Comparison of ENCODE assay signal across 2 cellular contexts in the genomic region with DNA sequence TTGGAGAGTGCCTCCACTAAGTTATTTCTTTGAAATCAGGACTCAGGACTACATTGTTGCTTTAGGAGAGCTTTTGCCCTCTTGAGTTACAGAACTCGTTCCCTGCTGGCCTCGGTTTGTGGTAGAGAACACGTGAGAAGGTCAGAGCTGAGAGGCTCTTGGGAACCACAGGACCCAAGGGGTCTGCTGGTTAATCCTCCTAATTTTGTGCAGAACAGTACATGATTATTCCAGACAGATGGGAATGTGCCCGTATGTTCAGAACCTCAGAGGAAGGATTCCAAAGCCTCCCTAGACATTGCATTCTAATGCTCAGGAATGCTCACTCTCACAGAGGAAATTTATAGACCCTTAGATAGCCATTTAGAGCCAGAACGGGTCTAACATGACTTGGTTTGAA.
TF ChIP-seq lines count a peak whose summit lies in the region.

No MANE protein-coding gene starts in this region.

TF ChIP-seq in SK-N-SH treated with all-trans-retinoic acid at 6 μM for 48 hours, 23 proteins besides CTCF, POLR2A, EP300 and RAD21 (continued from another document):
- TF ChIP-seq, protein P1, sequence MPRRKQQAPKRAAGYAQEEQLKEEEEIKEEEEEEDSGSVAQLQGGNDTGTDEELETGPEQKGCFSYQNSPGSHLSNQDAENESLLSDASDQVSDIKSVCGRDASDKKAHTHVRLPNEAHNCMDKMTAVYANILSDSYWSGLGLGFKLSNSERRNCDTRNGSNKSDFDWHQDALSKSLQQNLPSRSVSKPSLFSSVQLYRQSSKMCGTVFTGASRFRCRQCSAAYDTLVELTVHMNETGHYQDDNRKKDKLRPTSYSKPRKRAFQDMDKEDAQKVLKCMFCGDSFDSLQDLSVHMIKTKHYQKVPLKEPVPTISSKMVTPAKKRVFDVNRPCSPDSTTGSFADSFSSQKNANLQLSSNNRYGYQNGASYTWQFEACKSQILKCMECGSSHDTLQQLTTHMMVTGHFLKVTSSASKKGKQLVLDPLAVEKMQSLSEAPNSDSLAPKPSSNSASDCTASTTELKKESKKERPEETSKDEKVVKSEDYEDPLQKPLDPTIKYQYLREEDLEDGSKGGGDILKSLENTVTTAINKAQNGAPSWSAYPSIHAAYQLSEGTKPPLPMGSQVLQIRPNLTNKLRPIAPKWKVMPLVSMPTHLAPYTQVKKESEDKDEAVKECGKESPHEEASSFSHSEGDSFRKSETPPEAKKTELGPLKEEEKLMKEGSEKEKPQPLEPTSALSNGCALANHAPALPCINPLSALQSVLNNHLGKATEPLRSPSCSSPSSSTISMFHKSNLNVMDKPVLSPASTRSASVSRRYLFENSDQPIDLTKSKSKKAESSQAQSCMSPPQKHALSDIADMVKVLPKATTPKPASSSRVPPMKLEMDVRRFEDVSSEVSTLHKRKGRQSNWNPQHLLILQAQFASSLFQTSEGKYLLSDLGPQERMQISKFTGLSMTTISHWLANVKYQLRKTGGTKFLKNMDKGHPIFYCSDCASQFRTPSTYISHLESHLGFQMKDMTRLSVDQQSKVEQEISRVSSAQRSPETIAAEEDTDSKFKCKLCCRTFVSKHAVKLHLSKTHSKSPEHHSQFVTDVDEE (CRISPR knock-in tag; IDR thresholded peaks at IDR 0.05) = no peak
- no peak for TF ChIP-seq PPARA (CRISPR knock-in tag; IDR thresholded peaks at IDR 0.05; ENCODE audit: borderline replicate concordance)
- TF ChIP-seq, protein P2, sequence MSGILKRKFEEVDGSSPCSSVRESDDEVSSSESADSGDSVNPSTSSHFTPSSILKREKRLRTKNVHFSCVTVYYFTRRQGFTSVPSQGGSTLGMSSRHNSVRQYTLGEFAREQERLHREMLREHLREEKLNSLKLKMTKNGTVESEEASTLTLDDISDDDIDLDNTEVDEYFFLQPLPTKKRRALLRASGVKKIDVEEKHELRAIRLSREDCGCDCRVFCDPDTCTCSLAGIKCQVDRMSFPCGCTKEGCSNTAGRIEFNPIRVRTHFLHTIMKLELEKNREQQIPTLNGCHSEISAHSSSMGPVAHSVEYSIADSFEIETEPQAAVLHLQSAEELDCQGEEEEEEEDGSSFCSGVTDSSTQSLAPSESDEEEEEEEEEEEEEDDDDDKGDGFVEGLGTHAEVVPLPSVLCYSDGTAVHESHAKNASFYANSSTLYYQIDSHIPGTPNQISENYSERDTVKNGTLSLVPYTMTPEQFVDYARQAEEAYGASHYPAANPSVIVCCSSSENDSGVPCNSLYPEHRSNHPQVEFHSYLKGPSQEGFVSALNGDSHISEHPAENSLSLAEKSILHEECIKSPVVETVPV (CRISPR knock-in tag; IDR thresholded peaks at IDR 0.05) = no peak
- no peak for TF ChIP-seq ESRRG (CRISPR knock-in tag; IDR thresholded peaks at IDR 0.05)
- no peak for TF ChIP-seq ZFP30 (CRISPR knock-in tag; IDR thresholded peaks at IDR 0.05)
- no peak for TF ChIP-seq ZFP3 (CRISPR knock-in tag; IDR thresholded peaks at IDR 0.05)
- no peak for TF ChIP-seq SNAI2 (CRISPR knock-in tag; IDR thresholded peaks at IDR 0.05)

TF ChIP-seq in SK-N-SH, 30 proteins besides CTCF, POLR2A, EP300 and RAD21 (continued from another document):
- TF ChIP-seq, protein P3, sequence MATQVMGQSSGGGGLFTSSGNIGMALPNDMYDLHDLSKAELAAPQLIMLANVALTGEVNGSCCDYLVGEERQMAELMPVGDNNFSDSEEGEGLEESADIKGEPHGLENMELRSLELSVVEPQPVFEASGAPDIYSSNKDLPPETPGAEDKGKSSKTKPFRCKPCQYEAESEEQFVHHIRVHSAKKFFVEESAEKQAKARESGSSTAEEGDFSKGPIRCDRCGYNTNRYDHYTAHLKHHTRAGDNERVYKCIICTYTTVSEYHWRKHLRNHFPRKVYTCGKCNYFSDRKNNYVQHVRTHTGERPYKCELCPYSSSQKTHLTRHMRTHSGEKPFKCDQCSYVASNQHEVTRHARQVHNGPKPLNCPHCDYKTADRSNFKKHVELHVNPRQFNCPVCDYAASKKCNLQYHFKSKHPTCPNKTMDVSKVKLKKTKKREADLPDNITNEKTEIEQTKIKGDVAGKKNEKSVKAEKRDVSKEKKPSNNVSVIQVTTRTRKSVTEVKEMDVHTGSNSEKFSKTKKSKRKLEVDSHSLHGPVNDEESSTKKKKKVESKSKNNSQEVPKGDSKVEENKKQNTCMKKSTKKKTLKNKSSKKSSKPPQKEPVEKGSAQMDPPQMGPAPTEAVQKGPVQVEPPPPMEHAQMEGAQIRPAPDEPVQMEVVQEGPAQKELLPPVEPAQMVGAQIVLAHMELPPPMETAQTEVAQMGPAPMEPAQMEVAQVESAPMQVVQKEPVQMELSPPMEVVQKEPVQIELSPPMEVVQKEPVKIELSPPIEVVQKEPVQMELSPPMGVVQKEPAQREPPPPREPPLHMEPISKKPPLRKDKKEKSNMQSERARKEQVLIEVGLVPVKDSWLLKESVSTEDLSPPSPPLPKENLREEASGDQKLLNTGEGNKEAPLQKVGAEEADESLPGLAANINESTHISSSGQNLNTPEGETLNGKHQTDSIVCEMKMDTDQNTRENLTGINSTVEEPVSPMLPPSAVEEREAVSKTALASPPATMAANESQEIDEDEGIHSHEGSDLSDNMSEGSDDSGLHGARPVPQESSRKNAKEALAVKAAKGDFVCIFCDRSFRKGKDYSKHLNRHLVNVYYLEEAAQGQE (IDR thresholded peaks at IDR 0.05; ENCODE audit: low read depth, low read length) = no peak
- no peak for TF ChIP-seq RFX5 (IDR thresholded peaks at IDR 0.05; ENCODE audit: low read length)
- no peak for TF ChIP-seq TEAD4 (IDR thresholded peaks at IDR 0.05; ENCODE audit: borderline replicate concordance, insufficient read depth)
- TF ChIP-seq GATA2 (CRISPR knock-in tag; IDR thresholded peaks at IDR 0.05) = no peak
- no peak for TF ChIP-seq FOSL2 (IDR thresholded peaks at IDR 0.05; ENCODE audit: borderline replicate concordance, low read depth)
- TF ChIP-seq FOXJ3 (CRISPR knock-in tag; IDR thresholded peaks at IDR 0.05) = no peak
- TF ChIP-seq MEF2A (IDR thresholded peaks at IDR 0.05; ENCODE audit: borderline replicate concordance, low read depth) = no peak
- TF ChIP-seq RCOR1 (IDR thresholded peaks at IDR 0.05; ENCODE audit: low read length) = no peak
- TF ChIP-seq, protein P4, sequence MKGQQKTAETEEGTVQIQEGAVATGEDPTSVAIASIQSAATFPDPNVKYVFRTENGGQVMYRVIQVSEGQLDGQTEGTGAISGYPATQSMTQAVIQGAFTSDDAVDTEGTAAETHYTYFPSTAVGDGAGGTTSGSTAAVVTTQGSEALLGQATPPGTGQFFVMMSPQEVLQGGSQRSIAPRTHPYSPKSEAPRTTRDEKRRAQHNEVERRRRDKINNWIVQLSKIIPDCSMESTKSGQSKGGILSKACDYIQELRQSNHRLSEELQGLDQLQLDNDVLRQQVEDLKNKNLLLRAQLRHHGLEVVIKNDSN (IDR thresholded peaks at IDR 0.05; ENCODE audit: borderline replicate concordance, low read depth) = no peak
- no peak for TF ChIP-seq SIN3A (IDR thresholded peaks at IDR 0.05; ENCODE audit: borderline replicate concordance, low read depth, low read length)
- no peak for TF ChIP-seq NFIC (IDR thresholded peaks at IDR 0.05; ENCODE audit: borderline replicate concordance)
- TF ChIP-seq, protein P5, sequence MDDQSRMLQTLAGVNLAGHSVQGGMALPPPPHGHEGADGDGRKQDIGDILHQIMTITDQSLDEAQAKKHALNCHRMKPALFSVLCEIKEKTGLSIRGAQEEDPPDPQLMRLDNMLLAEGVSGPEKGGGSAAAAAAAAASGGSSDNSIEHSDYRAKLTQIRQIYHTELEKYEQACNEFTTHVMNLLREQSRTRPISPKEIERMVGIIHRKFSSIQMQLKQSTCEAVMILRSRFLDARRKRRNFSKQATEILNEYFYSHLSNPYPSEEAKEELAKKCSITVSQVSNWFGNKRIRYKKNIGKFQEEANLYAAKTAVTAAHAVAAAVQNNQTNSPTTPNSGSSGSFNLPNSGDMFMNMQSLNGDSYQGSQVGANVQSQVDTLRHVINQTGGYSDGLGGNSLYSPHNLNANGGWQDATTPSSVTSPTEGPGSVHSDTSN (IDR thresholded peaks at IDR 0.05) = no peak
- no peak for TF ChIP-seq POLR2AphosphoS5 (IDR thresholded peaks at IDR 0.05; ENCODE audit: low read depth, low read length)
- TF ChIP-seq EZH2phosphoT487 (IDR thresholded peaks at IDR 0.05; ENCODE audit: borderline replicate concordance, low read depth) = no peak
TF ChIP-seq in SK-N-SH: peak in this region for 0.
